Comparison of ENCODE assay signal across 5 cellular contexts in the genomic region with DNA sequence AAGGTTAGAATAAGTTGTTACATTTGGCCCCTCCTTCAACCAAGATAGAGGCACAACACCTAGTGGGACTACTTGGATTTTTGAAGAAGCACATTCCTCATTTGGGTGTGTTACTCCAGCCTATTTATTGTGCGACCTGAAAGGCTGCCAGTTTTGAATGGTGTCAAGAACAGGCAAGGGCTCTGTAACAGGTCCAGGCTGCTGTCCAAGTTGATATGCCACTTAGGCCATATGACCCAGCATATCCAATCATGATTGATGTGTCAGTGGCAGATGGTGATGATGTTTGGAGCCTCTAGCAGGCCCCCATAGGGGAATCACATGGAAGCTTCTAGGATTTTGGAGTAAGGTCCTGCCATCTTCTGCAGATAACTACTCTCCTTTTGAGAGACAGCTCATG. TPM values are rescaled to one million over a fixed set of nuclear protein-coding genes. Genes with fewer than 3 reads are reported as not detected.
"Had no signal": no experiment of that assay in that cellular context is flagged by ENCODE, and none has a peak within 500 bp of the region (broad histone marks: within the 10 kb centered on the region; RNA-seq: fewer than 3 reads in every experiment).

No MANE protein-coding gene starts in this region.

- H3K4me3 ChIP-seq: GM23338 had no signal

- DNase-seq: H9, HCEC 1CT, IMR-90 had no signal

- ATAC-seq: GM23338 had no signal

RNA-seq across cellular contexts. Expression of a gene that starts 35.5 kb away (rescaled TPM):
- total RNA-seq: GM23338, H1, H9, IMR-90 had no signal
- polyA plus RNA-seq: GM23338, H1, IMR-90 had no signal
